In the genomic region with DNA sequence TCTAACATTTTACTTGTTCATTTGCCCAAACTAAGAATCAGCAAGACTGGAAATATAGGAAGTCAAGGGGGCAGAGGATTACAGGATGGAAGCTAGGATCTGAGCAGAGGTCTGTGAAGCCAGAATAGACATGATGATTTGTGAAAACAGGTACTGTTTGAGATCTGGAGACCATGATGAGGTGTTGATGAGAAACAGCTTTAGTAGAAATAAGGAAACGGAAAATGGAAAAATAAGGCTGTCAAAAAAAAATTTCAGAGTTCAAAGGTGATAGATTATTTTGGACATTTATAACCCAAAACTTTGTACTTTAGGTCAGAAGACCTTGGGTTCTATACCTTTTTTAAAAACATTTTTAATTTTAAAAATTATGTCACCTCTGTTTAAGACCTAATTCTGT, we compare ENCODE assay signal across 2 cellular contexts.
TF ChIP-seq lines count a peak whose summit lies in the region.

No MANE protein-coding gene starts in this region.

TF ChIP-seq in SK-N-SH, 30 proteins besides CTCF, POLR2A, EP300 and RAD21:
- TF ChIP-seq, protein P1, sequence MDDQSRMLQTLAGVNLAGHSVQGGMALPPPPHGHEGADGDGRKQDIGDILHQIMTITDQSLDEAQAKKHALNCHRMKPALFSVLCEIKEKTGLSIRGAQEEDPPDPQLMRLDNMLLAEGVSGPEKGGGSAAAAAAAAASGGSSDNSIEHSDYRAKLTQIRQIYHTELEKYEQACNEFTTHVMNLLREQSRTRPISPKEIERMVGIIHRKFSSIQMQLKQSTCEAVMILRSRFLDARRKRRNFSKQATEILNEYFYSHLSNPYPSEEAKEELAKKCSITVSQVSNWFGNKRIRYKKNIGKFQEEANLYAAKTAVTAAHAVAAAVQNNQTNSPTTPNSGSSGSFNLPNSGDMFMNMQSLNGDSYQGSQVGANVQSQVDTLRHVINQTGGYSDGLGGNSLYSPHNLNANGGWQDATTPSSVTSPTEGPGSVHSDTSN (IDR thresholded peaks at IDR 0.05) = no peak

TF ChIP-seq in K562, 482 proteins besides CTCF, POLR2A, EP300 and RAD21:
- no peak for TF ChIP-seq NR2C2 (CRISPR knock-in tag; IDR thresholded peaks at IDR 0.05)
- TF ChIP-seq NR2C2 (tag; IDR thresholded peaks at IDR 0.05) = peak; percentile 54
- TF ChIP-seq, protein P2, sequence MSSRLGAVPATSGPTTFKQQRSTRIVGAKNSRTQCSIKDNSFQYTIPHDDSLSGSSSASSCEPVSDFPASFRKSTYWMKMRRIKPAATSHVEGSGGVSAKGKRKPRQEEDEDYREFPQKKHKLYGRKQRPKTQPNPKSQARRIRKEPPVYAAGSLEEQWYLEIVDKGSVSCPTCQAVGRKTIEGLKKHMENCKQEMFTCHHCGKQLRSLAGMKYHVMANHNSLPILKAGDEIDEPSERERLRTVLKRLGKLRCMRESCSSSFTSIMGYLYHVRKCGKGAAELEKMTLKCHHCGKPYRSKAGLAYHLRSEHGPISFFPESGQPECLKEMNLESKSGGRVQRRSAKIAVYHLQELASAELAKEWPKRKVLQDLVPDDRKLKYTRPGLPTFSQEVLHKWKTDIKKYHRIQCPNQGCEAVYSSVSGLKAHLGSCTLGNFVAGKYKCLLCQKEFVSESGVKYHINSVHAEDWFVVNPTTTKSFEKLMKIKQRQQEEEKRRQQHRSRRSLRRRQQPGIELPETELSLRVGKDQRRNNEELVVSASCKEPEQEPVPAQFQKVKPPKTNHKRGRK (tag; IDR thresholded peaks at IDR 0.05) = peak; percentile 51; the same call in 1 of the 2 replicates
- no peak for TF ChIP-seq HDAC3 (IDR thresholded peaks at IDR 0.05; ENCODE audit: borderline replicate concordance, partially characterized antibody)
